Comparison of ENCODE assay signal across 8 cellular contexts in genomic region chr16:75148311-75149195, GRCh38. TPM values are rescaled to one million over a fixed set of nuclear protein-coding genes. Genes with fewer than 3 reads are reported as not detected.
DNase-seq lines count a peak whose midpoint lies in the region; ATAC-seq and TF ChIP-seq lines count a peak whose summit lies in the region.

ZFP1 (plus strand) TSS chr16:75148524; CDS start chr16:75152952, 4,428 bp downstream.

- no peak for TF ChIP-seq CTCF in GM12864 (IDR thresholded peaks at IDR 0.05; ENCODE audit: low read depth, low read length, missing control alignments)
- no peak for TF ChIP-seq CTCF in glutamatergic neuron (IDR thresholded peaks at IDR 0.05; ENCODE audit: partially characterized antibody, unreplicated experiment)
- no peak for TF ChIP-seq CTCF in osteoblast (IDR thresholded peaks at IDR 0.05; ENCODE audit: extremely low read depth, low read depth, low read length)
- TF ChIP-seq CTCF in thoracic aorta (IDR thresholded peaks at IDR 0.05), result no peak

- peak within 1 kb of the TSS; percentile 89 for H2AFZ ChIP-seq in osteoblast (ENCODE audit: low read length)

- H3K4me1 Mint-ChIP-seq in glutamatergic neuron (ENCODE audit: low read depth, unreplicated experiment), result no peaks in the 10 kb centered on the region

- H3K4me3 ChIP-seq in GM12864 (ENCODE audit: low read depth, low read length) (peak within 1 kb of the TSS; percentile 92), osteoblast (ENCODE audit: insufficient read depth, low read length) (peak within 1 kb of the TSS; percentile 94), thoracic aorta (peak within 1 kb of the TSS; percentile 89)

- H3K79me2 ChIP-seq in osteoblast (ENCODE audit: insufficient read depth, low read length), result peaks cover 11% of the 10 kb centered on the region

- no peaks in the 10 kb centered on the region for H4K20me1 ChIP-seq in osteoblast (ENCODE audit: insufficient read depth, low read length)

- H3K9me3 Mint-ChIP-seq in activated naive CD4-positive, alpha-beta T cell treated with anti-CD3 and anti-CD28 coated beads, Interleukin-2, amount 50 U/mL, for 72 hours, result peaks cover 19 to 27% of the 10 kb centered on the region in 2 donors
- H3K9me3 Mint-ChIP-seq in glutamatergic neuron (ENCODE audit: unreplicated experiment), result peaks cover 9% of the 10 kb centered on the region

- no peaks in the 10 kb centered on the region for H3K9me3 ChIP-seq in osteoblast (ENCODE audit: low read depth, low read length)
- peaks cover 13% of the 10 kb centered on the region for H3K9me3 ChIP-seq in thoracic aorta

- H3K36me3 ChIP-seq in osteoblast (ENCODE audit: insufficient read depth, low read length) (no peaks in the 10 kb centered on the region), thoracic aorta (no peaks in the 10 kb centered on the region)

- peaks cover 38 to 44% of the 10 kb centered on the region in 2 donors for H3K36me3 Mint-ChIP-seq in activated naive CD4-positive, alpha-beta T cell treated with anti-CD3 and anti-CD28 coated beads, Interleukin-2, amount 50 U/mL, for 72 hours
- H3K36me3 Mint-ChIP-seq in glutamatergic neuron (ENCODE audit: unreplicated experiment), result peaks cover 30% of the 10 kb centered on the region

- peak; percentile 77 for DNase-seq in GM12864 (ENCODE audit: low read depth)
- DNase-seq in NCI-H1105 treated with DMSO at 0.1 percent for 48 hours (lab: John Stamatoyannopoulos, UW), result peak; percentile 74
- peak; percentile 84 for DNase-seq in SKM-1 treated with dmso at 0.1 percent for 144 hours (lab: John Stamatoyannopoulos, UW; ENCODE audit: unreplicated experiment)
- peak; percentile 88 to 96 for DNase-seq in activated naive CD4-positive, alpha-beta T cell treated with anti-CD3 and anti-CD28 coated beads, Interleukin-2, amount 50 U/mL, for 72 hours (ENCODE audit: low spot score in 2 of 2)
- peak; percentile 97 for DNase-seq in glutamatergic neuron
- DNase-seq in osteoblast (ENCODE audit: insufficient read length, low spot score, missing footprints), result peak; percentile 98
- DNase-seq in thoracic aorta (ENCODE audit: low spot score), result peak; percentile 90

- H3K4me3 Mint-ChIP-seq in glutamatergic neuron (ENCODE audit: unreplicated experiment), result peak within 1 kb of the TSS; percentile 97

- H3K27me3 ChIP-seq in osteoblast (ENCODE audit: insufficient read depth, low read length), result no peaks in the 10 kb centered on the region
- no peaks in the 10 kb centered on the region for H3K27me3 ChIP-seq in thoracic aorta (replicated peaks; ENCODE audit: insufficient read depth)

- H3K4me1 ChIP-seq in osteoblast (ENCODE audit: insufficient read depth, low read length), result no peaks in the 10 kb centered on the region
- H3K4me1 ChIP-seq in thoracic aorta (ENCODE audit: control insufficient read depth in 1 of 2, low read depth in 2 of 2), result peaks cover 0 to 11% of the 10 kb centered on the region in 2 donors

- ATAC-seq in HG02678 (IDR thresholded peaks at IDR 0.05; ENCODE audit: unreplicated experiment) (peak; percentile 78), thoracic aorta (ENCODE audit: insufficient number of reproducible peaks, low FRiP score, low read depth) (peak; percentile 93)
- ATAC-seq in activated naive CD4-positive, alpha-beta T cell treated with anti-CD3 and anti-CD28 coated beads, Interleukin-2, amount 50 U/mL, for 72 hours, result peak; percentile 83 to 92

- H3K27ac ChIP-seq in osteoblast (ENCODE audit: low read depth, low read length), result peak within 1 kb of the TSS; percentile 81
- peak within 1 kb of the TSS; percentile 92 for H3K27ac ChIP-seq in thoracic aorta

- peak within 1 kb of the TSS; percentile 91 for H3K4me2 ChIP-seq in osteoblast (ENCODE audit: insufficient read depth, low read length)

- H3K27ac Mint-ChIP-seq in activated naive CD4-positive, alpha-beta T cell treated with anti-CD3 and anti-CD28 coated beads, Interleukin-2, amount 50 U/mL, for 72 hours, result peak within 1 kb of the TSS; percentile 83 to 88
- peak within 1 kb of the TSS; percentile 89 for H3K27ac Mint-ChIP-seq in glutamatergic neuron (ENCODE audit: unreplicated experiment)

- H3K27me3 Mint-ChIP-seq in glutamatergic neuron (ENCODE audit: unreplicated experiment), result no peaks in the 10 kb centered on the region

RNA-seq across cellular contexts. Expression of gene ZFP1, which starts in this region (rescaled TPM):
- 10 to 100 TPM; 13.4 to 13.5 TPM for total RNA-seq in activated naive CD4-positive, alpha-beta T cell treated with anti-CD3 and anti-CD28 coated beads, Interleukin-2, amount 50 U/mL, for 72 hours
- total RNA-seq in glutamatergic neuron (ENCODE audit: unreplicated experiment) (16.1 TPM), osteoblast (12.7 TPM in 2 replicates), thoracic aorta (10 to 100 TPM in 1 of 2 donors, 1 to 10 TPM in 1; 8.1 to 14.6 TPM)

Comparison
In these comparisons a context has a peak if more than half of its experiments do, and no peak if none do; other contexts are left out.
1. Peak in every context shown above with its lines: DNase-seq, ATAC-seq, H3K4me3 ChIP-seq and H3K27ac ChIP-seq.